7 cellular contexts compared by ENCODE assay signal in the genomic region with DNA sequence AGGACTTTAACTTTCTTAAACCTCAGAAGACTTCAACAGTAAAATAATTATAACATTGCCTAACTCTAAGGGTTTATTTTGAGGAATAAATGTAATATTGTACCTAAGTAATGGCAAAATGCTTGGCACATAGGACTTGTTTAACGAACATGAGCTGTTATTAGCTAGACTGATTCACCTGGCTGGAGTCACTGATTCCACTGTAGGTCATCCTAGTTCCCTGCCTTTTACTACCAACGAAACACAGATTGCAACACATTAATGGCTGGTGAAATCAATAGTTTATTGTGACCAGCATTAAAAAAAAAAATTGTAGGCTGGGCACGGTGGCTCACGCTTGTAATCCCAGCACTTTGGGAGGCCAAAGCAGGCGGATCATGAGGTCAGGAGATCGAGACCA.
"Had no signal": no experiment of that assay in that cellular context is flagged by ENCODE, and none has a peak within 500 bp of the region (broad histone marks: within the 10 kb centered on the region; RNA-seq: fewer than 3 reads in every experiment).

No MANE protein-coding gene starts in this region.

- ATAC-seq: HCT116 had no signal

- H3K4me3 Mint-ChIP-seq: HFFc6, IgD-negative memory B cell had no signal

- H3K27me3 Mint-ChIP-seq: IgD-negative memory B cell had no signal

- DNase-seq: GM23248, GOT3, H7, HFFc6, KBM-7 had no signal

- H3K27ac Mint-ChIP-seq: HFFc6, IgD-negative memory B cell had no signal
